In genomic region chr21:37669249-37669648, GRCh38 we compare ENCODE assay signal across 27 cellular contexts.
"Had no signal": no experiment of that assay in that cellular context is flagged by ENCODE, and none has a peak within 500 bp of the region (broad histone marks: within the 10 kb centered on the region; RNA-seq: fewer than 3 reads in every experiment).

No MANE protein-coding gene starts in this region.

- ATAC-seq: activated CD4-positive, alpha-beta T cell treated with anti-CD3 and anti-CD28 coated beads for 36 hours; activated CD4-positive, CD25-positive, alpha-beta regulatory T cell treated with anti-CD3 and anti-CD28 coated beads, Interleukin-2, amount 50 U/mL, for 24 hours; activated naive CD8-positive, alpha-beta T cell treated with anti-CD3 and anti-CD28 coated beads, Interleukin-2, amount 50 U/mL, for 24 hours; activated T-cell treated with anti-CD3 and anti-CD28 coated beads, Interleukin-2, amount 50 U/mL, for 4 hours; Panc1 had no signal

- H3K36me3 Mint-ChIP-seq: activated naive CD4-positive, alpha-beta T cell treated with anti-CD3 and anti-CD28 coated beads, Interleukin-2, amount 10 ng/mL, durations not matched to agents 7 days and 5 days; activated naive CD8-positive, alpha-beta T cell; brain had no signal

- H3K27ac ChIP-seq: SJCRH30, SK-N-MC had no signal

- H3K4me3 ChIP-seq: SJCRH30, SK-N-MC had no signal

- H3K36me3 ChIP-seq: SJCRH30 had no signal

- H3K4me3 Mint-ChIP-seq: activated CD4-positive, alpha-beta T cell treated with anti-CD3 and anti-CD28 coated beads for 36 hours; activated CD4-positive, alpha-beta T cell treated with anti-CD3 and anti-CD28 coated beads, Interleukin-2, amount 10 ng/mL, durations not matched to agents 7 days and 5 days; activated naive CD4-positive, alpha-beta T cell treated with anti-CD3 and anti-CD28 coated beads, Interleukin-2, amount 10 ng/mL, durations not matched to agents 7 days and 5 days; activated naive CD8-positive, alpha-beta T cell; activated naive CD8-positive, alpha-beta T cell treated with anti-CD3 and anti-CD28 coated beads, Interleukin-2, amount 50 U/mL, for 24 hours; activated T-cell treated with anti-CD3 and anti-CD28 coated beads, Interleukin-2, amount 50 U/mL, for 4 hours; activated T-helper 1 cell treated with anti-CD3 and anti-CD28 coated beads, Interleukin-12 subunit alpha, Interleukin-12 subunit beta, Interleukin-2, Interleukin-4 antibody, amounts not matched to agents 30 ng/mL and 10 ng/mL and 1 ng/mL, durations not matched to agents 14 hours and 24 hours and 36 hours; brain had no signal

- H3K27ac Mint-ChIP-seq: activated CD4-positive, alpha-beta T cell treated with anti-CD3 and anti-CD28 coated beads for 36 hours; activated CD4-positive, alpha-beta T cell treated with anti-CD3 and anti-CD28 coated beads, Interleukin-2, amount 10 ng/mL, durations not matched to agents 7 days and 5 days; activated naive CD4-positive, alpha-beta T cell treated with anti-CD3 and anti-CD28 coated beads, Interleukin-2, amount 10 ng/mL, durations not matched to agents 7 days and 5 days; activated naive CD8-positive, alpha-beta T cell; activated naive CD8-positive, alpha-beta T cell treated with anti-CD3 and anti-CD28 coated beads, Interleukin-2, amount 50 U/mL, for 24 hours; activated T-helper 1 cell treated with anti-CD3 and anti-CD28 coated beads, Interleukin-12 subunit alpha, Interleukin-12 subunit beta, Interleukin-2, Interleukin-4 antibody, amounts not matched to agents 30 ng/mL and 10 ng/mL and 1 ng/mL, durations not matched to agents 14 hours and 24 hours and 36 hours; brain had no signal

- H3K9me3 Mint-ChIP-seq: activated CD4-positive, alpha-beta T cell treated with anti-CD3 and anti-CD28 coated beads, Interleukin-2, amount 10 ng/mL, durations not matched to agents 7 days and 5 days; activated naive CD4-positive, alpha-beta T cell treated with anti-CD3 and anti-CD28 coated beads, Interleukin-2, amount 10 ng/mL, durations not matched to agents 7 days and 5 days; activated naive CD8-positive, alpha-beta T cell treated with anti-CD3 and anti-CD28 coated beads, Interleukin-2, amount 50 U/mL, for 24 hours; activated T-cell treated with anti-CD3 and anti-CD28 coated beads, Interleukin-2, amount 50 U/mL, for 4 hours; activated T-helper 1 cell treated with anti-CD3 and anti-CD28 coated beads, Interleukin-12 subunit alpha, Interleukin-12 subunit beta, Interleukin-2, Interleukin-4 antibody, amounts not matched to agents 30 ng/mL and 10 ng/mL and 1 ng/mL, durations not matched to agents 14 hours and 24 hours and 36 hours had no signal

- DNase-seq: activated CD4-positive, alpha-beta T cell treated with anti-CD3 and anti-CD28 coated beads for 36 hours; activated CD4-positive, alpha-beta T cell treated with anti-CD3 and anti-CD28 coated beads, Interleukin-2, amount 10 ng/mL, durations not matched to agents 7 days and 5 days; activated CD4-positive, alpha-beta T cell treated with anti-CD3 and anti-CD28 coated beads, Interleukin-2, amount 50 U/mL, for 48 hours; activated CD8-positive, alpha-beta memory T cell treated with anti-CD3 and anti-CD28 coated beads, Interleukin-2, amount 50 U/mL, for 4 hours; activated effector memory CD4-positive, alpha-beta T cell treated with Interleukin-2 at 50 U/mL for 16 hours; activated naive CD4-positive, alpha-beta T cell treated with anti-CD3 and anti-CD28 coated beads, Interleukin-2, amount 10 ng/mL, durations not matched to agents 7 days and 5 days; activated naive CD8-positive, alpha-beta T cell treated with anti-CD3 and anti-CD28 coated beads, Interleukin-2, amount 50 U/mL, for 24 hours; activated T-cell treated with anti-CD3 and anti-CD28 coated beads for 4 hours; activated T-cell treated with anti-CD3 and anti-CD28 coated beads, Interleukin-2, amount 50 U/mL, for 4 hours; anterior cingulate cortex; caudate nucleus; cerebellar nuclear complex; NCI-H1048; NCI-H1436 treated with DMSO at 0.1 percent for 48 hours; NCI-H1694 treated with DMSO at 0.1 percent for 48 hours; NCI-H2029; NCI-H345; NCI-H524 treated with DMSO at 0.1 percent for 48 hours; SHP77; SJCRH30; T1000 had no signal

- H3K4me1 Mint-ChIP-seq: activated CD4-positive, alpha-beta T cell treated with anti-CD3 and anti-CD28 coated beads for 36 hours; activated CD4-positive, alpha-beta T cell treated with anti-CD3 and anti-CD28 coated beads, Interleukin-2, amount 10 ng/mL, durations not matched to agents 7 days and 5 days; activated naive CD4-positive, alpha-beta T cell treated with anti-CD3 and anti-CD28 coated beads, Interleukin-2, amount 10 ng/mL, durations not matched to agents 7 days and 5 days; activated naive CD8-positive, alpha-beta T cell treated with anti-CD3 and anti-CD28 coated beads, Interleukin-2, amount 50 U/mL, for 24 hours; brain had no signal

- H3K27me3 ChIP-seq: SJCRH30 had no signal

- H3K4me1 ChIP-seq: SJCRH30 had no signal

- H3K9me3 ChIP-seq: SJCRH30 had no signal
